9 cellular contexts compared by ENCODE assay signal in the genomic region with DNA sequence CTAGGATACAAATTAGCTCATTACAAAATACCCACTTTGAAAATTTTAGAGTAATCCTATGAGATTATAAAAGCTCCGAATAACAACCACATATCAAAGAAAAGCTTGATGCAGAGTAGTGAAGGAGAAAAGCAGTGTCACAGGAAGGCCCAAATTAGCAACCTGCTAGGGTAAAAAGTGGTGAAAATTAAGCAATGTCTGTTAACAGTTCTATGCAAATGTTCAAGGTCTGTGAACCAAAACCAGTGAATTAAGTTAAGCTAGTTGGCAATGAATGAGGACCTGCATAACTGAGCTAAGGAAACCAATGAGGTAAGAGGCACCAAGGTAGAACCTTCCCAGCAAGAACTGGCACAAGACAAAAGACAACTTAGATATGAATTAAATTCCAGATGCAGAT. TPM values are rescaled to one million over a fixed set of nuclear protein-coding genes. Genes with fewer than 3 reads are reported as not detected.
DNase-seq lines count a peak whose midpoint lies in the region; ATAC-seq and TF ChIP-seq lines count a peak whose summit lies in the region.
"Had no signal": no experiment of that assay in that cellular context is flagged by ENCODE, and none has a peak within 500 bp of the region (broad histone marks: within the 10 kb centered on the region; RNA-seq: fewer than 3 reads in every experiment).

No MANE protein-coding gene starts in this region.

- no peaks in the 10 kb centered on the region for H3K36me3 ChIP-seq in OCI-LY1 (ENCODE audit: insufficient read depth, low read length)
- H3K36me3 ChIP-seq in Peyer's patch: no peaks in the 10 kb centered on the region
- H3K36me3 ChIP-seq in trophoblast cell (ENCODE audit: control insufficient read depth in 1 of 2, insufficient read depth in 2 of 2, low read length in 2 of 2): peaks cover 0 to 2% of the 10 kb centered on the region in 2 experiments
- H3K36me3 ChIP-seq: colonic mucosa had no signal

- H4K91ac ChIP-seq in trophoblast cell (ENCODE audit: low read depth, low read length): no peak overlapping the region

- H3K23ac ChIP-seq in trophoblast cell (ENCODE audit: low read length): no peak overlapping the region

- H3K4me2 ChIP-seq in OCI-LY1 (ENCODE audit: low read length): peak overlapping the region; percentile 73
- no peak overlapping the region for H3K4me2 ChIP-seq in trophoblast cell (ENCODE audit: low read length)

- H3K27me3 ChIP-seq in OCI-LY1 (ENCODE audit: insufficient read depth, low read length): no peaks in the 10 kb centered on the region
- no peaks in the 10 kb centered on the region for H3K27me3 ChIP-seq in Peyer's patch
- no peaks in the 10 kb centered on the region for H3K27me3 ChIP-seq in foreskin keratinocyte
- no peaks in the 10 kb centered on the region for H3K27me3 ChIP-seq in trophoblast cell (ENCODE audit: insufficient read depth, low read length)
- H3K27me3 ChIP-seq: colonic mucosa had no signal

- WGBS in trophoblast cell (ENCODE audit: extremely low coverage, insufficient coverage, insufficient read length): no CpG with 5 or more reads among the region's 1 CpG

- no peak overlapping the region for H2BK120ac ChIP-seq in trophoblast cell (ENCODE audit: insufficient read depth, low read length, poor library complexity)

- H4K12ac ChIP-seq in trophoblast cell (ENCODE audit: low read depth, low read length): no peak overlapping the region

- H3K18ac ChIP-seq in trophoblast cell (ENCODE audit: low read length): no peak overlapping the region

- TF ChIP-seq POLR2A in Peyer's patch (IDR thresholded peaks at IDR 0.05): no peak

- H3K79me1 ChIP-seq in trophoblast cell (ENCODE audit: low read length): no peaks in the 10 kb centered on the region

- no peak overlapping the region for H2BK5ac ChIP-seq in trophoblast cell (ENCODE audit: low read depth, low read length, poor library complexity)

- H3K27ac ChIP-seq in OCI-LY1 (ENCODE audit: low read depth, low read length, poor library complexity, severe bottlenecking) (peak overlapping the region; percentile 99), Peyer's patch (no peak overlapping the region), foreskin keratinocyte (no peak overlapping the region), trophoblast cell (ENCODE audit: low read depth, low read length) (no peak overlapping the region)
- H3K27ac ChIP-seq: colonic mucosa had no signal

- H3K9ac ChIP-seq in OCI-LY1 (ENCODE audit: low read length): peak overlapping the region; percentile 78
- H3K9ac ChIP-seq in trophoblast cell (ENCODE audit: low read length): no peak overlapping the region

- H3K4ac ChIP-seq in trophoblast cell (ENCODE audit: low read depth, low read length): no peak overlapping the region

- H3K9me2 ChIP-seq in OCI-LY1 (ENCODE audit: low read depth, low read length): no peaks in the 10 kb centered on the region

- no peak for DNase-seq in Peyer's patch
- DNase-seq in cerebellar nuclear complex (lab: John Stamatoyannopoulos, UW): no peak
- DNase-seq in foreskin keratinocyte: no peak
- no peak for DNase-seq in trophoblast cell
- DNase-seq: colonic mucosa, SHP77 had no signal

- no peaks in the 10 kb centered on the region for H3K9me3 ChIP-seq in OCI-LY1 (ENCODE audit: low read length)
- H3K9me3 ChIP-seq in Peyer's patch: no peaks in the 10 kb centered on the region
- H3K9me3 ChIP-seq in trophoblast cell (ENCODE audit: insufficient read depth, low read depth, low read length): peaks cover 2% of the 10 kb centered on the region
- H3K9me3 ChIP-seq: colonic mucosa had no signal

- H4K8ac ChIP-seq in trophoblast cell (ENCODE audit: low read depth, low read length): no peak overlapping the region

- H3K79me2 ChIP-seq in OCI-LY1 (ENCODE audit: insufficient read depth, low read length): no peaks in the 10 kb centered on the region
- no peaks in the 10 kb centered on the region for H3K79me2 ChIP-seq in trophoblast cell (ENCODE audit: control insufficient read depth, insufficient read depth, low read length, poor library complexity)

- H2AFZ ChIP-seq in OCI-LY1 (ENCODE audit: low read length): no peak overlapping the region
- no peak overlapping the region for H2AFZ ChIP-seq in trophoblast cell (ENCODE audit: insufficient read depth, low read length, poor library complexity)

- no peak overlapping the region for H2AK5ac ChIP-seq in trophoblast cell (ENCODE audit: low read length)

- peak; percentile 97 for ATAC-seq in GM19351 (IDR thresholded peaks at IDR 0.05; ENCODE audit: unreplicated experiment)
- ATAC-seq in HG03045 (IDR thresholded peaks at IDR 0.05; ENCODE audit: unreplicated experiment): peak; percentile 83
- ATAC-seq in foreskin keratinocyte: no peak

- H3F3A ChIP-seq in OCI-LY1 (ENCODE audit: insufficient read depth, low read length): peaks cover 5% of the 10 kb centered on the region; the same call in 1 of the 2 replicates

- H3K4me1 ChIP-seq in OCI-LY1 (ENCODE audit: insufficient read depth, low read length, severe bottlenecking) (peaks cover 75% of the 10 kb centered on the region), Peyer's patch (no peaks in the 10 kb centered on the region), foreskin keratinocyte (no peaks in the 10 kb centered on the region), trophoblast cell (ENCODE audit: control insufficient read depth in 1 of 2, insufficient read depth in 2 of 2, low read length in 2 of 2) (peaks cover 2% of the 10 kb centered on the region in 2 experiments)
- H3K4me1 ChIP-seq: colonic mucosa had no signal

- H2BK12ac ChIP-seq in trophoblast cell (ENCODE audit: low read length): no peak overlapping the region

- TF ChIP-seq CTCF in OCI-LY1 (IDR thresholded peaks at IDR 0.05; ENCODE audit: low read length) (no peak), Peyer's patch (IDR thresholded peaks at IDR 0.05) (no peak), foreskin keratinocyte (conservative IDR thresholded peaks at IDR 0.05) (no peak)

- no peaks in the 10 kb centered on the region for H4K20me1 ChIP-seq in OCI-LY1 (ENCODE audit: insufficient read depth, low read length)

- H3K4me3 ChIP-seq in OCI-LY1 (ENCODE audit: low read depth, low read length, poor library complexity, severe bottlenecking): peak overlapping the region; percentile 50
- no peak overlapping the region for H3K4me3 ChIP-seq in Peyer's patch
- no peak overlapping the region for H3K4me3 ChIP-seq in trophoblast cell (ENCODE audit: low read depth, low read length)
- H3K4me3 ChIP-seq: colonic mucosa had no signal

- no peak overlapping the region for H3K14ac ChIP-seq in trophoblast cell (ENCODE audit: low read length)

RNA-seq across cellular contexts. Expression of a gene that starts 29.6 kb away (rescaled TPM):
- 10 to 100 TPM; 16.5 to 72.6 (median 26.4) TPM for total RNA-seq in Peyer's patch
- 6.1 and 6.5 TPM in 2 replicates for total RNA-seq in foreskin keratinocyte
- polyA plus RNA-seq in foreskin keratinocyte: 1.2 and 1.5 TPM in 2 replicates
- 8.9 and 9.1 TPM in 2 replicates for polyA plus RNA-seq in trophoblast cell (2013)
